Comparison of ENCODE assay signal across 8 cellular contexts in the genomic region with DNA sequence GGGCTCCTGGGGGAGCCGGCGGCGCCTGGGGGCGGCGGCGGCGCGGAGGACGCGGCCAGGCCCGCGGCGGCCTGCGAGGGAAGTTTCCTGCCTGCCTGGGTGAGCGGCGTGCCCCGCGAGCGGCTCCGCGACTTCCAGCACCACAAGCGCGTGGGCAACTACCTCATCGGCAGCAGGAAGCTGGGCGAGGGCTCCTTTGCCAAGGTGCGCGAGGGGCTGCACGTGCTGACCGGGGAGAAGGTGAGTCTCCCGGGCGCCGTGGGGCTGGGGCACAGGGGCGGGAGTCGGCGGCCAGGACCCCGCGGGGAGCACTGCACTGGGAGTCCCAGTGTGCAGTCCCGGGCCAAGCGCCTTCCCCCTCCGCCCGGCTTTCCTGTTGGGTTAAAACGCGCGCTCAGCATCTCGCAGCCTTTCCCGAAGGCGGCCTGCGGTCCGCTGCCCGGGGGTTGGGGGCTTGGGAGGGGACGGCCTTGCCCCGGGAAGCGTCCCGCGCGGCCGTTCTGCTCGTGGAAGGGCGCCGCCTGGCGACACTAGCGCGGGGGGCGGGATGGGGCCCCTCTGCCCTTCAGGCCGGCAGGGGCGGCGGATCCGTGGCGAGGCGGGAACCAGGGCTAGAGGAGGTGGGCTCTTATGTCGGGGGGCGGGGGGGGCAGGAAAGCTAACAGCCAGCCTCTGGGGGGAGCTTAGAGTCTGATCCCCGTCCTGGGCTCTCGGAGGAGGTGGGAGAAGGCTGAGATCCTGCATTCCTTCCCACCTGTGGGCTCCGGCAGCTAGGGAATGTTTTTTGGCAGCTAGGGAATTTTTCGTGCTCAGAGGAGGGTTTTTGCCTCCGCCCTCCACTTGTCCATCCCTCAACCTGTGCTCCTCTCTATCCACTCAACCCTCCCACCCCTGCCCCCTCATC. TPM values are rescaled to one million over a fixed set of nuclear protein-coding genes. Genes with fewer than 3 reads are reported as not detected.
A peak's percentile ranks its signal among the peaks of the same experiment; 100 is the strongest.
DNase-seq lines count a peak whose midpoint lies in the region; ATAC-seq and TF ChIP-seq lines count a peak whose summit lies in the region.

No MANE protein-coding gene starts in this region.

- peaks cover 15% of the 10 kb centered on the region for H3K4me1 ChIP-seq in DOHH2 (ENCODE audit: control insufficient read depth, low read length)
- H3K4me1 ChIP-seq in neural progenitor cell, result peaks cover 33% of the 10 kb centered on the region
- peaks cover 11% of the 10 kb centered on the region for H3K4me1 ChIP-seq in upper lobe of right lung

- H3K4me2 ChIP-seq in DOHH2 (ENCODE audit: low read length), result peak overlapping the region; percentile 79
- peak overlapping the region; percentile 97 for H3K4me2 ChIP-seq in neural progenitor cell

- no peak overlapping the region for H3K27ac Mint-ChIP-seq in neural progenitor cell

- peak overlapping the region; percentile 85 for H3K4me3 Mint-ChIP-seq in neural progenitor cell

- peaks cover 19% of the 10 kb centered on the region for H3K36me3 Mint-ChIP-seq in neural progenitor cell

- no peaks in the 10 kb centered on the region for H3K9me3 Mint-ChIP-seq in neural progenitor cell

- H3K9me2 ChIP-seq in DOHH2 (replicated peaks; ENCODE audit: control insufficient read depth, low read length), result no peaks in the 10 kb centered on the region

- intact Hi-C loops in upper lobe of right lung (cut with DNase I), result no loop called here

- H3K27me3 ChIP-seq in DOHH2 (ENCODE audit: control insufficient read depth, low read length), result peaks cover 28% of the 10 kb centered on the region
- H3K27me3 ChIP-seq in MG63, result peaks cover 7% of the 10 kb centered on the region
- peaks cover 45% of the 10 kb centered on the region for H3K27me3 ChIP-seq in neural progenitor cell
- peaks cover 33% of the 10 kb centered on the region for H3K27me3 ChIP-seq in upper lobe of right lung

- peak; percentile 44 for DNase-seq in MG63
- peak; percentile 18 for DNase-seq in activated CD4-positive, alpha-beta T cell treated with anti-CD3 and anti-CD28 coated beads, Interleukin-2, amount 50 U/mL, for 1 hour
- DNase-seq in neural progenitor cell (ENCODE audit: low spot score), result peak; percentile 82
- peak; percentile 81 for DNase-seq in upper lobe of right lung
- no peak for DNase-seq in NCI-H226

- H4K20me1 ChIP-seq in DOHH2 (ENCODE audit: control insufficient read depth, insufficient read depth, low read depth, low read length), result peaks cover 3% of the 10 kb centered on the region; the same call in 1 of the 2 replicates
- H4K20me1 ChIP-seq in neural progenitor cell (ENCODE audit: low read depth), result peaks cover 22% of the 10 kb centered on the region

- ATAC-seq in esophagus mucosa, result peak; percentile 24
- peak; percentile 69 for ATAC-seq in upper lobe of right lung
- no peak for ATAC-seq in HG03439 (IDR thresholded peaks at IDR 0.05; ENCODE audit: unreplicated experiment)

- peaks cover 45% of the 10 kb centered on the region for H3K4me1 Mint-ChIP-seq in neural progenitor cell

- H3K4me3 ChIP-seq in DOHH2 (ENCODE audit: low read length), result peak overlapping the region; percentile 74
- peak overlapping the region; percentile 48 for H3K4me3 ChIP-seq in MG63
- H3K4me3 ChIP-seq in neural progenitor cell, result peak overlapping the region; percentile 99
- H3K4me3 ChIP-seq in upper lobe of right lung, result peak overlapping the region; percentile 54

- peak overlapping the region; percentile 83 for H2AFZ ChIP-seq in neural progenitor cell (replicated peaks)

- TF ChIP-seq CTCF in DOHH2 (IDR thresholded peaks at IDR 0.05; ENCODE audit: low read depth, low read length, poor library complexity, severe bottlenecking) (peak; percentile 78), neural progenitor cell (IDR thresholded peaks at IDR 0.05) (peak; percentile 79), upper lobe of right lung (IDR thresholded peaks at IDR 0.05) (peak; percentile 56)

- H3F3A ChIP-seq in DOHH2 (ENCODE audit: control insufficient read depth, insufficient read depth), result no peaks in the 10 kb centered on the region
- peaks cover 52% of the 10 kb centered on the region for H3F3A ChIP-seq in neural progenitor cell (ENCODE audit: low read depth)

- H3K79me2 ChIP-seq in DOHH2 (ENCODE audit: control insufficient read depth, low read length), result peaks cover 8% of the 10 kb centered on the region
- H3K79me2 ChIP-seq in neural progenitor cell (ENCODE audit: low read depth), result peaks cover 18% of the 10 kb centered on the region

- H3K36me3 ChIP-seq in DOHH2 (ENCODE audit: control insufficient read depth, low read length) (no peaks in the 10 kb centered on the region), MG63 (no peaks in the 10 kb centered on the region), neural progenitor cell (no peaks in the 10 kb centered on the region), upper lobe of right lung (no peaks in the 10 kb centered on the region)

- H3K27ac ChIP-seq in DOHH2 (ENCODE audit: low read depth, low read length) (no peak overlapping the region), neural progenitor cell (no peak overlapping the region), upper lobe of right lung (no peak overlapping the region)

- no peak overlapping the region for H3K9ac ChIP-seq in neural progenitor cell

- H3K9me3 ChIP-seq in DOHH2 (ENCODE audit: control insufficient read depth, insufficient read depth, low read length) (no peaks in the 10 kb centered on the region), MG63 (no peaks in the 10 kb centered on the region), neural progenitor cell (ENCODE audit: low read depth) (no peaks in the 10 kb centered on the region), upper lobe of right lung (no peaks in the 10 kb centered on the region)

- peaks cover 17% of the 10 kb centered on the region for H3K27me3 Mint-ChIP-seq in neural progenitor cell (ENCODE audit: insufficient read depth, low read depth)

RNA-seq across cellular contexts. Expression of a gene that starts 1.1 kb away (rescaled TPM):
- 0.20 and 0.23 TPM in 2 replicates for total RNA-seq in MG63 (2014; rRNA removed; shearing (Covaris generic); ENCODE audit: low replicate concordance)
- total RNA-seq in esophagus mucosa (0.92 TPM), neural progenitor cell (ENCODE audit: low replicate concordance) (4.7 and 5.7 TPM in 2 replicates), upper lobe of right lung (2.0 TPM)

Comparison
In these comparisons a context has a peak if more than half of its experiments do, and no peak if none do; other contexts are left out.
1. H3K4me3 ChIP-seq: peak in every context shown above with its lines; median percentile 99 in neural progenitor cell; 74 in DOHH2; 54 in upper lobe of right lung; 48 in MG63.